In genomic region chr1:241630005-241630404, GRCh38 we compare ENCODE assay signal across 38 cellular contexts. TPM values are rescaled to one million over a fixed set of nuclear protein-coding genes. Genes with fewer than 3 reads are reported as not detected.
"Had no signal": no experiment of that assay in that cellular context is flagged by ENCODE, and none has a peak within 500 bp of the region (broad histone marks: within the 10 kb centered on the region; RNA-seq: fewer than 3 reads in every experiment).

No MANE protein-coding gene starts in this region.

- H3K4me1 ChIP-seq: esophagus muscularis mucosa, prostate gland, right atrium auricular region had no signal

- DNase-seq: dermis blood vessel endothelial cell; effector memory CD4-positive, alpha-beta T cell; foreskin keratinocyte; glutamatergic neuron; heart right ventricle; hippocampal formation; left cardiac atrium; left lung; mesendoderm; midbrain; naive thymus-derived CD4-positive, alpha-beta T cell; stimulated activated CD4-positive, alpha-beta T cell treated with anti-CD3 and anti-CD28 coated beads, Interleukin-12 subunit alpha, Interleukin-12 subunit beta, amount 100 ng/mL, for 4 hours; stimulated activated CD4-positive, alpha-beta T cell treated with anti-CD3 and anti-CD28 coated beads, Interleukin-1b, Interleukin-23, amount 100 ng/mL, for 48 hours; stimulated activated CD4-positive, alpha-beta T cell treated with anti-CD3 and anti-CD28 coated beads, Interleukin-4, amount 100 ng/mL, for 1 hour; stimulated activated CD8-positive, alpha-beta memory T cell treated with anti-CD3 and anti-CD28 coated beads, Interleukin-4, amount 100 ng/mL, for 48 hours; stimulated activated naive CD4-positive, alpha-beta T cell treated with Interleukin-2 at 50 U/mL for 16 hours; stomach; tibial artery had no signal

- H3K4me3 Mint-ChIP-seq: naive thymus-derived CD4-positive, alpha-beta T cell; nephron; neural progenitor cell; type B pancreatic cell had no signal

- H3K9me3 Mint-ChIP-seq: nephron had no signal

- H3K36me3 ChIP-seq: prostate gland, right atrium auricular region had no signal

- H3K4me3 ChIP-seq: esophagus muscularis mucosa, heart right ventricle, left lung, neural progenitor cell, prostate gland, right atrium auricular region, smooth muscle cell, stomach, tibial artery had no signal

- ATAC-seq: foreskin keratinocyte; heart right ventricle; left cardiac atrium; left lung; naive thymus-derived CD4-positive, alpha-beta T cell; sciatic nerve had no signal

- H3K9me3 ChIP-seq: esophagus muscularis mucosa, heart right ventricle, left lung, prostate gland, right atrium auricular region, stomach, tibial artery had no signal

- H3K9ac ChIP-seq: neural progenitor cell had no signal

- H2AFZ ChIP-seq: neural progenitor cell had no signal

- H3K4me2 ChIP-seq: neural progenitor cell, smooth muscle cell had no signal

- H3K27me3 ChIP-seq: esophagus muscularis mucosa, foreskin keratinocyte, heart right ventricle, left lung, neural progenitor cell, right atrium auricular region, stomach, tibial artery had no signal

- H3K27ac Mint-ChIP-seq: nephron, neural progenitor cell, type B pancreatic cell had no signal

- H3K27me3 Mint-ChIP-seq: naive thymus-derived CD4-positive, alpha-beta T cell; type B pancreatic cell had no signal

- H3K27ac ChIP-seq: esophagus muscularis mucosa, foreskin keratinocyte, heart right ventricle, left lung, neural progenitor cell, prostate gland, right atrium auricular region, stomach, tibial artery had no signal

- FAIRE-seq: endothelial cell of umbilical vein, islet of Langerhans had no signal

RNA-seq across cellular contexts. Expression of gene WDR64, which starts 22.1 kb away (rescaled TPM):
- total RNA-seq: endothelial cell of umbilical vein, epithelial cell of proximal tubule, esophagus muscularis mucosa, fibroblast of lung, foreskin keratinocyte, kidney epithelial cell, left cardiac atrium, left lung, lower leg skin, lung microvascular endothelial cell, mucosa of gallbladder, osteoblast, right atrium auricular region, sciatic nerve, smooth muscle cell, stomach, subcutaneous adipose tissue, temporal lobe, urinary bladder had no signal
- polyA plus RNA-seq: endothelial cell of umbilical vein, fibroblast of lung, foreskin keratinocyte, heart right ventricle, smooth muscle cell had no signal
